9 cellular contexts compared by ENCODE assay signal in the genomic region with DNA sequence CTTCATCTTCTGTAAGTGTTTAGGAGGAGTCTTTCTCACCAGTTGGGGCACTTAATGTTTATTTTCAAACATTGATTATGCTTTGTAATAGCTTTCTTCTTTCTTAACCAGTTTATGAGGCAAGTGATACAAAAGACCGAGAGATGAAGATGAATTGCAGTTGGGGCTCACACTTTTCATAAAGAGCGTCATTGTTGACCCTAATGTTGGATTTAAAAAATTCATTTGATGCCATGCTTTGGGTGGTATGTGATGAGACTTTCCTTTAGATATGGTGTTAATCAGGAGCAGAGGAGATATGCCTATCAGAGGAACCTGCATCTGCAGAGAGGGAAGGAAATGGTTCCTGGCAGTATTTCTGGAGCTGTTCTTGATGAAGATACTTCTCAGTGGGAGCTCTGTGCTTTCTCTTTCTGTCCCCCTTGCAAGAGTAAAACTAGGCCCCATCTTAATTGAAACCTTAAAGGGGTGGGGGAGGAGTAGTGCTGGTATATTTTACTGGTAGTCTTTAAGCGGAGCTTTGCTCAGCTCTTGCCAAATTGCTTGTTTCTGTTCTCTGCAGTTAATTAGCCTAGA. TPM values are rescaled to one million over a fixed set of nuclear protein-coding genes. Genes with fewer than 3 reads are reported as not detected.
A peak's percentile ranks its signal among the peaks of the same experiment; 100 is the strongest.
DNase-seq lines count a peak whose midpoint lies in the region; ATAC-seq and TF ChIP-seq lines count a peak whose summit lies in the region.
"Had no signal": no experiment of that assay in that cellular context is flagged by ENCODE, and none has a peak within 500 bp of the region (broad histone marks: within the 10 kb centered on the region; RNA-seq: fewer than 3 reads in every experiment).

No MANE protein-coding gene starts in this region.

- no peak overlapping the region for H3K4me3 Mint-ChIP-seq in activated T-helper 2 cell treated with anti-CD3 and anti-CD28 coated beads, Interferon-gamma antibody, Interleukin-2, Interleukin-4, amounts not matched to agents 10 μg/mL and 5 μg/mL and 100 μg/mL, durations not matched to agents 14 hours and 24 hours and 36 hours (ENCODE audit: low read depth)
- H3K4me3 Mint-ChIP-seq: naive thymus-derived CD8-positive, alpha-beta T cell had no signal

- no peaks in the 10 kb centered on the region for H3K9me3 Mint-ChIP-seq in activated T-helper 2 cell treated with anti-CD3 and anti-CD28 coated beads, Interferon-gamma antibody, Interleukin-2, Interleukin-4, amounts not matched to agents 10 μg/mL and 5 μg/mL and 100 μg/mL, durations not matched to agents 14 hours and 24 hours and 36 hours
- H3K9me3 Mint-ChIP-seq: naive thymus-derived CD8-positive, alpha-beta T cell had no signal

- peak overlapping the region in 3 of 12 donors; percentile 13 to 93 (median 28) for H3K27ac ChIP-seq in heart left ventricle
- peak overlapping the region in 2 of 10 donors; percentile 6 to 97 for H3K27ac ChIP-seq in heart right ventricle
- no peak overlapping the region for H3K27ac ChIP-seq in aorta (ENCODE audit: low read depth in 1 of 2, low read length in 2 of 2)

- H3K27me3 ChIP-seq in heart left ventricle (no peaks in the 10 kb centered on the region), heart right ventricle (no peaks in the 10 kb centered on the region), aorta (ENCODE audit: control insufficient read depth in 1 of 2, insufficient read depth in 2 of 2, low read length in 1 of 2) (no peaks in the 10 kb centered on the region)

- H3K27ac Mint-ChIP-seq in activated T-helper 2 cell treated with anti-CD3 and anti-CD28 coated beads, Interferon-gamma antibody, Interleukin-2, Interleukin-4, amounts not matched to agents 10 μg/mL and 5 μg/mL and 100 μg/mL, durations not matched to agents 14 hours and 24 hours and 36 hours, result no peak overlapping the region

- H3K36me3 Mint-ChIP-seq in activated T-helper 2 cell treated with anti-CD3 and anti-CD28 coated beads, Interferon-gamma antibody, Interleukin-2, Interleukin-4, amounts not matched to agents 10 μg/mL and 5 μg/mL and 100 μg/mL, durations not matched to agents 14 hours and 24 hours and 36 hours (ENCODE audit: low read depth), result peaks cover 9% of the 10 kb centered on the region

- H3K4me1 Mint-ChIP-seq in activated T-helper 2 cell treated with anti-CD3 and anti-CD28 coated beads, Interferon-gamma antibody, Interleukin-2, Interleukin-4, amounts not matched to agents 10 μg/mL and 5 μg/mL and 100 μg/mL, durations not matched to agents 14 hours and 24 hours and 36 hours (ENCODE audit: low read depth), result peaks cover 24% of the 10 kb centered on the region

- H3K4me3 ChIP-seq in heart left ventricle (peak overlapping the region in 7 of 12 donors; percentile 2 to 96 (median 85)), heart right ventricle (peak overlapping the region in 5 of 10 donors; percentile 85 to 98 (median 93)), NB4 (ENCODE audit: low read depth, low read length) (peak overlapping the region; percentile 78), fibroblast of villous mesenchyme (ENCODE audit: low read depth, low read length) (peak overlapping the region; percentile 94), aorta (ENCODE audit: low read length in 2 of 2) (peak overlapping the region; percentile 68 to 69)

- WGBS in heart left ventricle, 4 donors, result 69 to 76% (median 72%) methylated on average over 3 of the region's 3 CpGs
- 71 to 77% methylated on average over 3 of the region's 3 CpGs for WGBS in heart right ventricle, 2 donors
- WGBS in aorta, 2 donors, result 18 to 21% methylated on average over 3 of the region's 3 CpGs

- TF ChIP-seq CTCF in heart left ventricle (IDR thresholded peaks at IDR 0.05), result no peak
- TF ChIP-seq CTCF in heart right ventricle (IDR thresholded peaks at IDR 0.05), result no peak
- no peak for TF ChIP-seq CTCF in NB4 (IDR thresholded peaks at IDR 0.05; ENCODE audit: low read depth, low read length)
- TF ChIP-seq CTCF in fibroblast of villous mesenchyme (IDR thresholded peaks at IDR 0.05; ENCODE audit: insufficient read depth, low read depth, low read length), result no peak

- DNase-seq in heart left ventricle (no peak), heart right ventricle (no peak), NB4 (ENCODE audit: low read depth) (peak; percentile 56), fibroblast of villous mesenchyme (ENCODE audit: low read depth) (peak; percentile 68), aorta (no peak), HPDE6-E6E7 (ENCODE audit: extremely low spot score) (no peak)
- no peak for DNase-seq in activated T-helper 2 cell treated with anti-CD3 and anti-CD28 coated beads, Interferon-gamma antibody, Interleukin-2, Interleukin-4, amounts not matched to agents 10 μg/mL and 5 μg/mL and 100 μg/mL, durations not matched to agents 14 hours and 24 hours and 36 hours (ENCODE audit: low spot score)

- intact Hi-C loops in heart left ventricle (cut with DNase I), result loop anchor here in 1 of 10 donors (2.0 kb wide), 1 partner anchor 69 kb away; no protein-coding TSS in a partner anchor
- intact Hi-C loops in heart right ventricle (cut with DNase I), result loop anchor here in 1 of 10 donors (10.0 kb wide), 1 partner anchor 67 kb away; no protein-coding TSS in a partner anchor
- intact Hi-C loops in aorta (cut with DNase I), result no loop called here
- intact Hi-C loops in activated T-helper 2 cell treated with anti-CD3 and anti-CD28 coated beads, Interferon-gamma antibody, Interleukin-2, Interleukin-4, amounts not matched to agents 10 μg/mL and 5 μg/mL and 100 μg/mL, durations not matched to agents 14 hours and 24 hours and 36 hours (cut with micrococcal nuclease), result loop anchor here (1.0 to 2.0 kb wide), 3 partner anchors 9 to 189 kb away; a partner anchor contains a TSS

- ATAC-seq in heart left ventricle, result no peak
- ATAC-seq in heart right ventricle, result no peak
- no peak for ATAC-seq in aorta (ENCODE audit: low FRiP score)
- ATAC-seq in GM18520 (IDR thresholded peaks at IDR 0.05; ENCODE audit: unreplicated experiment), result no peak
- ATAC-seq: naive thymus-derived CD8-positive, alpha-beta T cell had no signal

- TF ChIP-seq POLR2A in heart left ventricle (IDR thresholded peaks at IDR 0.05) (no peak), NB4 (IDR thresholded peaks at IDR 0.05; ENCODE audit: extremely low read depth, insufficient read length) (no peak)

- H3K4me1 ChIP-seq in heart left ventricle (peaks cover 0 to 46% (median 25%) of the 10 kb centered on the region in 12 donors), heart right ventricle (peaks cover 0 to 47% (median 28%) of the 10 kb centered on the region in 9 donors), aorta (ENCODE audit: control insufficient read depth in 1 of 2, insufficient read depth in 2 of 2, low read length in 2 of 2) (peaks cover 0 to 4% of the 10 kb centered on the region in 2 donors)

- H3K27me3 Mint-ChIP-seq in activated T-helper 2 cell treated with anti-CD3 and anti-CD28 coated beads, Interferon-gamma antibody, Interleukin-2, Interleukin-4, amounts not matched to agents 10 μg/mL and 5 μg/mL and 100 μg/mL, durations not matched to agents 14 hours and 24 hours and 36 hours (ENCODE audit: low read depth), result no peaks in the 10 kb centered on the region
- H3K27me3 Mint-ChIP-seq: naive thymus-derived CD8-positive, alpha-beta T cell had no signal

- no peaks in the 10 kb centered on the region for H3K36me3 ChIP-seq in heart left ventricle
- no peaks in the 10 kb centered on the region for H3K36me3 ChIP-seq in heart right ventricle
- H3K36me3 ChIP-seq in aorta (ENCODE audit: control insufficient read depth in 1 of 2, insufficient read depth in 2 of 2, low read length in 1 of 2), result no peaks in the 10 kb centered on the region

- H3K9me3 ChIP-seq in heart left ventricle (no peaks in the 10 kb centered on the region), heart right ventricle (no peaks in the 10 kb centered on the region), aorta (ENCODE audit: control insufficient read depth, low read length) (no peaks in the 10 kb centered on the region)

RNA-seq across cellular contexts. Expression of a gene that starts 2.3 kb away (rescaled TPM):
- total RNA-seq in heart left ventricle (10 to 100 TPM in 2 of 9 donors, 1 to 10 TPM in 7; 3.5 to 32.8 (median 5.7) TPM), heart right ventricle (10 to 100 TPM in 1 of 10 donors, 1 to 10 TPM in 9; 4.5 to 17.2 (median 5.9) TPM), fibroblast of villous mesenchyme (65.1 and 88.1 TPM in 2 replicates), aorta (10 to 100 TPM; 41.9 to 51.9 TPM)
- polyA plus RNA-seq in heart left ventricle (1 to 10 TPM; 2.3 to 3.7 TPM), heart right ventricle (1 to 10 TPM; 2.9 to 5.0 TPM), aorta (10 to 100 TPM in 1 of 2 donors, 1 to 10 TPM in 1; 9.6 to 19.7 TPM)
- 43.0 and 45.2 TPM in 2 replicates for total RNA-seq in activated T-helper 2 cell treated with anti-CD3 and anti-CD28 coated beads, Interferon-gamma antibody, Interleukin-2, Interleukin-4, amounts not matched to agents 10 μg/mL and 5 μg/mL and 100 μg/mL, durations not matched to agents 14 hours and 24 hours and 36 hours

Comparison
In these comparisons a context has a peak if more than half of its experiments do, and no peak if none do; other contexts are left out.
1. DNase-seq: peak in NB4 (single experiment) and fibroblast of villous mesenchyme (single experiment); none in heart left ventricle (0 of 5), heart right ventricle (0 of 2), aorta (0 of 2), HPDE6-E6E7 (single experiment) and activated T-helper 2 cell treated with anti-CD3 and anti-CD28 coated beads, Interferon-gamma antibody, Interleukin-2, Interleukin-4, amounts not matched to agents 10 μg/mL and 5 μg/mL and 100 μg/mL, durations not matched to agents 14 hours and 24 hours and 36 hours (single experiment).